ENCODE assay signal across 24 cellular contexts in the genomic region with DNA sequence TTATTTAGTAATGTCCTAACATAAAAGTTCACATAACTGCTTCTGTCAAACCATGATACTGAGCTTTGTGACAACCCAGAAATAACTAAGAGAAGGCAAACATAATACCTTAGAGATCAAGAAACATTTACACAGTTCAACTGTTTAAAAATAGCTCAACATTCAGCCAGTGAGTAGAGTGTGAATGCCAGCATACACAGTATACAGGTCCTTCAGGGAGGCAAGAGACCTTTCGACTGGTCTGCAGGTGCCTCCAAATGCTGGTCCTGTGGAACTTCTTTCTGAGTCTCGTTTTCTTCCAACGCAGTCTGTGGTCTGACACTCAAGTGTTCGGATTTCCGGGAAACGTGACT. TPM values are rescaled to one million over a fixed set of nuclear protein-coding genes. Genes with fewer than 3 reads are reported as not detected.
A peak's percentile ranks its signal among the peaks of the same experiment; 100 is the strongest.
DNase-seq lines count a peak whose midpoint lies in the region; ATAC-seq and TF ChIP-seq lines count a peak whose summit lies in the region.
"Had no signal": no experiment of that assay in that cellular context is flagged by ENCODE, and none has a peak within 500 bp of the region (broad histone marks: within the 10 kb centered on the region; RNA-seq: fewer than 3 reads in every experiment).

No MANE protein-coding gene starts in this region.

- H3K23ac ChIP-seq in H9 (ENCODE audit: insufficient read length, low read depth, low read length), result no peak overlapping the region

- H2BK20ac ChIP-seq in H9 (ENCODE audit: low read depth, low read length, poor library complexity, severe bottlenecking), result no peak overlapping the region

- H3K4me3 ChIP-seq in left ventricle myocardium inferior (peak overlapping the region; percentile 7), prostate gland (no peak overlapping the region), upper lobe of right lung (no peak overlapping the region)
- H3K4me3 ChIP-seq: K562, SJCRH30 had no signal

- H3K4me1 Mint-ChIP-seq in H9, result no peaks in the 10 kb centered on the region

- peaks cover 28% of the 10 kb centered on the region for H3K36me3 ChIP-seq in left ventricle myocardium inferior
- no peaks in the 10 kb centered on the region for H3K36me3 ChIP-seq in prostate gland
- peaks cover 39% of the 10 kb centered on the region for H3K36me3 ChIP-seq in upper lobe of right lung

- peaks cover 10 to 35% (median 19%) of the 10 kb centered on the region in 3 experiments; a peak in 6 of 7 replicates for H3K36me3 Mint-ChIP-seq in H9 (ENCODE audit: insufficient read depth in 1 of 3, low read depth in 3 of 3)

- ATAC-seq in Right ventricle myocardium inferior, result peak; percentile 77
- peak; percentile 45 for ATAC-seq in upper lobe of right lung
- ATAC-seq: CD8-positive, alpha-beta T cell; K562 had no signal

- no peak overlapping the region for H2AFZ ChIP-seq in H9 (ENCODE audit: low read length)

- H3K27me3 ChIP-seq in left ventricle myocardium inferior (ENCODE audit: low read depth) (no peaks in the 10 kb centered on the region), prostate gland (replicated peaks; ENCODE audit: insufficient read depth) (no peaks in the 10 kb centered on the region), upper lobe of right lung (no peaks in the 10 kb centered on the region), H9 (ENCODE audit: insufficient read depth, low read length) (no peaks in the 10 kb centered on the region)
- H3K27me3 ChIP-seq: SJCRH30 had no signal

- H3K4ac ChIP-seq in H9 (ENCODE audit: low read depth, low read length), result no peak overlapping the region

- no peak overlapping the region for H3K18ac ChIP-seq in H9 (ENCODE audit: insufficient read length, low read depth, low read length)

- no peak overlapping the region for H3K4me3 Mint-ChIP-seq in H9
- H3K4me3 Mint-ChIP-seq: B cell; CD8-positive, alpha-beta T cell had no signal

- H3K27ac ChIP-seq in left ventricle myocardium inferior (replicated peaks) (peak overlapping the region; percentile 89), prostate gland (peak overlapping the region; percentile 51 to 84), upper lobe of right lung (no peak overlapping the region), H9 (ENCODE audit: insufficient read length, low read depth, low read length) (no peak overlapping the region)
- H3K27ac ChIP-seq: 22Rv1, C4-2B, SJCRH30 had no signal

- no peak overlapping the region for H3K4me2 ChIP-seq in H9 (ENCODE audit: insufficient read depth, insufficient read length, low read length)

- H3K9me3 Mint-ChIP-seq in H9, result no peaks in the 10 kb centered on the region
- H3K9me3 Mint-ChIP-seq: CD8-positive, alpha-beta T cell had no signal

- no peaks in the 10 kb centered on the region for H3K79me1 ChIP-seq in H9 (ENCODE audit: insufficient read depth, low read depth, low read length, poor library complexity, severe bottlenecking)

- no peak overlapping the region for H3T11ph ChIP-seq in H9 (ENCODE audit: low read length)

- H3K27me3 Mint-ChIP-seq in H9 (ENCODE audit: low read depth), result no peaks in the 10 kb centered on the region
- H3K27me3 Mint-ChIP-seq: B cell had no signal

- H3K4me1 ChIP-seq in left ventricle myocardium inferior, result peaks cover 75% of the 10 kb centered on the region
- H3K4me1 ChIP-seq in prostate gland (replicated peaks), result peaks cover 2% of the 10 kb centered on the region
- H3K4me1 ChIP-seq in upper lobe of right lung, result no peaks in the 10 kb centered on the region
- H3K4me1 ChIP-seq in H9 (ENCODE audit: insufficient read depth, low read length), result no peaks in the 10 kb centered on the region
- H3K4me1 ChIP-seq: SJCRH30 had no signal

- no peak overlapping the region for H4K8ac ChIP-seq in H9 (replicated peaks; ENCODE audit: insufficient read length, low read depth, low read length)

- WGBS in prostate gland, result 69% methylated on average over 6 of the region's 6 CpGs
- WGBS in H9 (ENCODE audit: extremely low coverage, insufficient read length, low lambda C conversion rate), result no CpG with 5 or more reads among the region's 6 CpGs

- H3K23me2 ChIP-seq in H9 (ENCODE audit: insufficient read length, low read depth, low read length, poor library complexity, severe bottlenecking), result no peaks in the 10 kb centered on the region

- no peak overlapping the region for H2AK5ac ChIP-seq in H9 (ENCODE audit: insufficient read length, low read length)

- no peak overlapping the region for H4K91ac ChIP-seq in H9 (ENCODE audit: insufficient read length, low read depth, low read length)

- no peak for TF ChIP-seq POLR2A in prostate gland (IDR thresholded peaks at IDR 0.05)

- no peak overlapping the region for H2BK15ac ChIP-seq in H9 (ENCODE audit: low read depth, low read length)

- H3K9ac ChIP-seq in H9 (ENCODE audit: extremely low read depth, insufficient read length, low read length), result no peak overlapping the region

- TF ChIP-seq CTCF in left ventricle myocardium inferior (IDR thresholded peaks at IDR 0.05; ENCODE audit: borderline replicate concordance), result no peak
- TF ChIP-seq CTCF in prostate gland (IDR thresholded peaks at IDR 0.05), result no peak
- no peak for TF ChIP-seq CTCF in upper lobe of right lung (IDR thresholded peaks at IDR 0.05)
- no peak for TF ChIP-seq CTCF in H9 (conservative IDR thresholded peaks at IDR 0.05)

- H3K9me3 ChIP-seq in left ventricle myocardium inferior (replicated peaks), result no peaks in the 10 kb centered on the region
- H3K9me3 ChIP-seq in prostate gland, result no peaks in the 10 kb centered on the region
- H3K9me3 ChIP-seq in upper lobe of right lung, result no peaks in the 10 kb centered on the region
- no peaks in the 10 kb centered on the region for H3K9me3 ChIP-seq in H9 (ENCODE audit: control insufficient read depth, low read depth, low read length)
- H3K9me3 ChIP-seq: SJCRH30 had no signal

- no peaks in the 10 kb centered on the region for H4K20me1 ChIP-seq in H9 (ENCODE audit: control insufficient read depth, insufficient read depth, insufficient read length)

- H2BK12ac ChIP-seq in H9 (ENCODE audit: insufficient read length, low read depth, low read length), result no peak overlapping the region

- no peak overlapping the region for H4K5ac ChIP-seq in H9 (ENCODE audit: insufficient read length, low read depth, low read length)

- H3K27ac Mint-ChIP-seq in H9, result no peak overlapping the region
- H3K27ac Mint-ChIP-seq: B cell; CD8-positive, alpha-beta T cell had no signal

- no peak overlapping the region for H3K56ac ChIP-seq in H9 (ENCODE audit: insufficient read length, low read depth, low read length)

- H2BK5ac ChIP-seq in H9 (ENCODE audit: insufficient read length, low read length), result no peak overlapping the region

- intact Hi-C loops in Right ventricle myocardium inferior (cut with DNase I), result loop anchor here (10.0 kb wide), 1 partner anchor 595 kb away; no protein-coding TSS in a partner anchor
- intact Hi-C loops in cardiac septum (cut with DNase I), result loop anchor here (5.0 to 10.0 kb wide), 2 partner anchors 595 to 707 kb away; no protein-coding TSS in a partner anchor
- intact Hi-C loops in left ventricle myocardium inferior (cut with micrococcal nuclease), result no loop called here
- intact Hi-C loops in prostate gland (cut with DNase I), result loop anchor here (10.0 kb wide), 3 partner anchors 165 to 715 kb away; no protein-coding TSS in a partner anchor
- intact Hi-C loops in upper lobe of right lung (cut with DNase I), result loop anchor here (10.0 kb wide), 1 partner anchor 85 kb away; no protein-coding TSS in a partner anchor

- no peak overlapping the region for H2BK120ac ChIP-seq in H9 (ENCODE audit: low read depth, low read length, poor library complexity, severe bottlenecking)

- DNase-seq in Right ventricle myocardium inferior (ENCODE audit: missing footprints) (no peak), cardiac septum (ENCODE audit: low spot score) (no peak), left ventricle myocardium inferior (no peak), prostate gland (ENCODE audit: low spot score) (peak; percentile 24), upper lobe of right lung (no peak), H9 (no peak), NCI-H510A treated with DMSO at 0.1 percent for 48 hours (lab: John Stamatoyannopoulos, UW) (no peak), COLO829 (ENCODE audit: low spot score) (no peak)
- DNase-seq: Calu3; CD8-positive, alpha-beta T cell; DMS153; DND-41; Kasumi-1; NCI-H1092 treated with DMSO at 0.1 percent for 48 hours; NCI-H1436 treated with DMSO at 0.1 percent for 48 hours; NCI-H1930; NCI-H2107; NCI-H524 treated with DMSO at 0.1 percent for 48 hours; NCI-H774; SJCRH30 had no signal

- no peaks in the 10 kb centered on the region for H3K79me2 ChIP-seq in H9 (ENCODE audit: insufficient read depth, low read length)

- no peak overlapping the region for H3K14ac ChIP-seq in H9 (ENCODE audit: insufficient read depth, low read length)

RNA-seq across cellular contexts. Expression of gene MRPS23, which starts 10.3 kb away (rescaled TPM):
- total RNA-seq in Right ventricle myocardium inferior (86.7 TPM), cardiac septum (59.6 TPM), left ventricle myocardium inferior (89.4 TPM), prostate gland (10 to 100 TPM; 29.0 to 43.1 TPM), upper lobe of right lung (36.0 TPM), H9 (2021) (62.0 and 65.9 TPM in 2 replicates)

Comparison
In these comparisons a context has a peak if more than half of its experiments do, and no peak if none do; other contexts are left out.
1. H3K27ac ChIP-seq: peak in left ventricle myocardium inferior (single experiment) and prostate gland (2 of 2); none in upper lobe of right lung (single experiment) and H9 (single experiment).